In the genomic region with DNA sequence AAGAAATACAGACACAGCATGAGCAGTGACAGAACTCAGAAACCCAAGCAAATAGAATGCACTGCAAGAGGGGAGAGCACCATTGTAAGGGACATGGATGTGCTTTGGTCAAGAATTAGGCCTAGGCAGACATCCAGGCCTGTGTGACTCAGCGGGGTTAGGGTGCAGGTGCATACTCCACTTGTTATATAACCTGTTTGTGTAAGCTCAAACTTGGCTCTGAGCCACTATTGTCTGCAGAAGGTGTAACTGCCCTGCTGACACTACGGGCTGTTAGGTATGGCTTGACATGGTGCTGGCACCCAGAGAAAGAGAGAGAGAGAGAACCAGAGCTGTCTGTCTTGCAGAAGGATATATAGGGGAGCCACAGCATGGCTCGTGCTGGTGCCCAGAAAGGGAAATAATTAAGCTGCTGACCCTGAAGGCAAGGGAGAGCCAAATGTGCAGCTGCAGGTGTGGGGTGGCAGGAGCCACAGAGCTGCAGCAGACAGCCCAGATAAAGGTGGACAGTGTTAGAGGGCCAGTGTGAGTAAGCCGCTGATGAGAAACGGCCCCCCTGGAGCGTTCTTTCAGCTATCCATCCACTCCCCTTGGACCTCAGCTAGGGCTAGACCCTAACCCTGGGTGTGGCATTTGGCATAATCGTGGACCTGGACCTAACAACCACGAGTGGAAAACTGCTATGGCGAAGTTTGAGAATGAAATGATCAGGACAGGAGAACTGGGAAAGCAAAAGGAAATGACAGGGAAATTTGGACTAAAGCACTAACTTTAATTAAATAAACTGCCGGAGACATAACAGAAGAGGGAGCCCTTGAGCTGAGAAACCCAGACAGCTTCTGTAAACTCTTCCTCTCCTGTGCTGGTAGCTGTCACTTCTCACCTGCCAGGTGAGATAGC, we compare ENCODE assay signal across 8 cellular contexts.
DNase-seq lines count a peak whose midpoint lies in the region; ATAC-seq, FAIRE-seq and TF ChIP-seq lines count a peak whose summit lies in the region.

No MANE protein-coding gene starts in this region.

- H3K36me3 ChIP-seq in K562 (ENCODE audit: control insufficient read depth, insufficient read depth, low read length) = no peaks in the 10 kb centered on the region
- no peaks in the 10 kb centered on the region for H3K36me3 ChIP-seq in kidney (ENCODE audit: control insufficient read depth in 1 of 2, insufficient read depth in 2 of 2, low read length in 2 of 2)

- no peak overlapping the region for H3K4me2 ChIP-seq in K562 (ENCODE audit: insufficient read depth, low read length)

- CTCF ChIA-PET in K562 (lab: Yijun Ruan, JAX; ENCODE audit: low intra/inter-chr PET ratio) = interaction anchor here (0.7 kb wide), 1 partner anchor 430 kb away, joined by 3 read pairs; no protein-coding TSS in a partner anchor

- TF ChIP-seq RAD21 in K562 (CRISPR knock-in tag; conservative IDR thresholded peaks at IDR 0.05 in 1 of 2, IDR thresholded peaks at IDR 0.05 in 1 of 2) = peak in 1 of 2 experiments; percentile 49; a peak in 3 of 4 replicates

- ATAC-seq in HG03139 (IDR thresholded peaks at IDR 0.05; ENCODE audit: unreplicated experiment) (peak; percentile 61), K562 (no peak), HG02884 (IDR thresholded peaks at IDR 0.05; ENCODE audit: unreplicated experiment) (no peak)

- H3K27me3 ChIP-seq in K562 (ENCODE audit: control insufficient read depth in 2 of 2, insufficient read depth in 2 of 2, low read length in 2 of 2) = no peaks in the 10 kb centered on the region

- no peak for TF ChIP-seq POLR2A in K562 (conservative IDR thresholded peaks at IDR 0.05)

- TF ChIP-seq CTCF in GM13976 (IDR thresholded peaks at IDR 0.05; ENCODE audit: borderline replicate concordance, control extremely low read depth, extremely low read depth, insufficient read depth, missing control alignments) (peak; percentile 57), K562 (IDR thresholded peaks at IDR 0.05 in 2 of 3, conservative IDR thresholded peaks at IDR 0.05 in 1 of 3; ENCODE audit: insufficient read depth in 2 of 3, low read depth in 1 of 3, low read length in 3 of 3) (peak in 2 of 3 experiments; percentile 23 to 40; a peak in 2 of 6 replicates), kidney (IDR thresholded peaks at IDR 0.05; ENCODE audit: borderline replicate concordance, extremely low read depth, insufficient read depth) (peak; percentile 48)

- H2AFZ ChIP-seq in K562 (ENCODE audit: low read depth, low read length) = no peak overlapping the region

- H3K9me3 ChIP-seq in K562 (replicated peaks; ENCODE audit: control insufficient read depth, insufficient read depth, low read depth, low read length) (no peaks in the 10 kb centered on the region; the same call in 1 of the 2 replicates), kidney (ENCODE audit: control insufficient read depth in 1 of 2, low read length in 2 of 2) (peaks cover 0 to 6% of the 10 kb centered on the region in 2 donors)

- no peak for TF ChIP-seq EP300 in K562 (IDR thresholded peaks at IDR 0.05; ENCODE audit: low read length)

- POLR2A ChIA-PET in K562 (lab: Yijun Ruan, JAX) = no interaction called here

- H3K79me2 ChIP-seq in K562 (ENCODE audit: control insufficient read depth, insufficient read depth, low read length) = no peaks in the 10 kb centered on the region

- no peak overlapping the region for H3K27ac ChIP-seq in K562 (ENCODE audit: extremely low read depth, low read depth, low read length)
- H3K27ac ChIP-seq in kidney (ENCODE audit: low read depth in 2 of 2, low read length in 2 of 2) = peak overlapping the region; percentile 2

- intact Hi-C loops in K562 (cut with micrococcal nuclease) (no loop called here), kidney (cut with DNase I) (no loop called here)

- WGBS in K562 (ENCODE audit: insufficient coverage, low coverage, missing lambda C conversion rate) = 1% methylated on average over 10 of the region's 10 CpGs

- no peaks in the 10 kb centered on the region for H3K9me1 ChIP-seq in K562 (ENCODE audit: control insufficient read depth, insufficient read depth, low read length)

- H3K4me3 ChIP-seq in K562 (no peak overlapping the region), kidney (ENCODE audit: low read length in 2 of 2) (peak overlapping the region; percentile 27 to 44)

- H3K4me1 ChIP-seq in K562 (replicated peaks in 1 of 2; ENCODE audit: control insufficient read depth in 2 of 2, insufficient read depth in 2 of 2, low read length in 2 of 2) (no peaks in the 10 kb centered on the region), kidney (ENCODE audit: control insufficient read depth in 1 of 2, insufficient read depth in 1 of 2, low read depth in 1 of 2, low read length in 2 of 2) (peaks cover 2 to 6% of the 10 kb centered on the region in 2 donors)

- BruUV-seq in K562 (replicated peaks; lab: Mats Ljungman, UMichigan) = no TSS peak

- no peak overlapping the region for H3K9ac ChIP-seq in K562 (ENCODE audit: insufficient read depth in 1 of 2, low read depth in 2 of 2, low read length in 2 of 2)
- no peak overlapping the region for H3K9ac ChIP-seq in kidney (ENCODE audit: low read length in 2 of 2)

- FAIRE-seq in K562 (lab: Jason Lieb, UNC) (no peak), kidney (lab: Jason Lieb, UNC) (no peak)

- in situ Hi-C loops in GM13976 (cut with MboI; ENCODE audit: low sequenced_read_pairs, unreplicated experiment) (no loop called here), K562 (cut with MboI) (no loop called here)

- DNase-seq in A172 (ENCODE audit: low spot score) = peak; percentile 69
- DNase-seq in GM13976 (ENCODE audit: low spot score) = peak; percentile 30
- DNase-seq in NCI-H2227 (lab: John Stamatoyannopoulos, UW; ENCODE audit: unreplicated experiment) = peak; percentile 66
- peak in 2 of 4 experiments; percentile 3 to 11 for DNase-seq in K562 (ENCODE audit: extremely low read depth in 1 of 4, low spot score in 3 of 4)
- DNase-seq in kidney = no peak
- no peak for DNase-seq in activated CD4-positive, CD25-positive, alpha-beta regulatory T cell treated with anti-CD3 and anti-CD28 coated beads, Interleukin-2, amount 50 U/mL, for 72 hours

- no peaks in the 10 kb centered on the region for H4K20me1 ChIP-seq in K562 (replicated peaks; ENCODE audit: control insufficient read depth, insufficient read depth, low read length)

TF ChIP-seq in K562, 482 proteins besides CTCF, POLR2A, EP300 and RAD21:
- TF ChIP-seq E2F3 (CRISPR knock-in tag; IDR thresholded peaks at IDR 0.05) = no peak
- no peak for TF ChIP-seq KLF6 (CRISPR knock-in tag; IDR thresholded peaks at IDR 0.05; ENCODE audit: borderline replicate concordance)
- no peak for TF ChIP-seq ATF1 (CRISPR knock-in tag; IDR thresholded peaks at IDR 0.05)
- TF ChIP-seq ATF1 (tag; IDR thresholded peaks at IDR 0.05) = no peak
- TF ChIP-seq CBX2 (IDR thresholded peaks at IDR 0.05; ENCODE audit: insufficient read depth, low read length, poor library complexity, severe bottlenecking) = no peak
- TF ChIP-seq ZNF57 (CRISPR knock-in tag; IDR thresholded peaks at IDR 0.05) = no peak
- TF ChIP-seq HMG20B (CRISPR knock-in tag; IDR thresholded peaks at IDR 0.05) = no peak
- TF ChIP-seq, protein P1, sequence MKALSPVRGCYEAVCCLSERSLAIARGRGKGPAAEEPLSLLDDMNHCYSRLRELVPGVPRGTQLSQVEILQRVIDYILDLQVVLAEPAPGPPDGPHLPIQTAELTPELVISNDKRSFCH (CRISPR knock-in tag; IDR thresholded peaks at IDR 0.05) = no peak
- TF ChIP-seq, protein P1 (tag; IDR thresholded peaks at IDR 0.05) = no peak
- TF ChIP-seq MYC (IDR thresholded peaks at IDR 0.05; ENCODE audit: low read depth, low read length) = no peak
- no peak for TF ChIP-seq MYC (CRISPR knock-in tag; IDR thresholded peaks at IDR 0.05; ENCODE audit: borderline replicate concordance, low read depth)
- TF ChIP-seq ZFP36 (IDR thresholded peaks at IDR 0.05; ENCODE audit: low read depth, low read length, partially characterized antibody) = no peak

Comparison
In these comparisons a context has a peak if more than half of its experiments do, and no peak if none do; other contexts are left out.
1. DNase-seq: peak in A172 (single experiment), GM13976 (single experiment) and NCI-H2227 (single experiment); none in kidney (single experiment) and activated CD4-positive, CD25-positive, alpha-beta regulatory T cell treated with anti-CD3 and anti-CD28 coated beads, Interleukin-2, amount 50 U/mL, for 72 hours (single experiment).
2. Peak in every context shown above with its lines, with median percentiles within 50 percentile points of each other: CTCF ChIP-seq.